Comparison of ENCODE assay signal across 22 cellular contexts in the genomic region with DNA sequence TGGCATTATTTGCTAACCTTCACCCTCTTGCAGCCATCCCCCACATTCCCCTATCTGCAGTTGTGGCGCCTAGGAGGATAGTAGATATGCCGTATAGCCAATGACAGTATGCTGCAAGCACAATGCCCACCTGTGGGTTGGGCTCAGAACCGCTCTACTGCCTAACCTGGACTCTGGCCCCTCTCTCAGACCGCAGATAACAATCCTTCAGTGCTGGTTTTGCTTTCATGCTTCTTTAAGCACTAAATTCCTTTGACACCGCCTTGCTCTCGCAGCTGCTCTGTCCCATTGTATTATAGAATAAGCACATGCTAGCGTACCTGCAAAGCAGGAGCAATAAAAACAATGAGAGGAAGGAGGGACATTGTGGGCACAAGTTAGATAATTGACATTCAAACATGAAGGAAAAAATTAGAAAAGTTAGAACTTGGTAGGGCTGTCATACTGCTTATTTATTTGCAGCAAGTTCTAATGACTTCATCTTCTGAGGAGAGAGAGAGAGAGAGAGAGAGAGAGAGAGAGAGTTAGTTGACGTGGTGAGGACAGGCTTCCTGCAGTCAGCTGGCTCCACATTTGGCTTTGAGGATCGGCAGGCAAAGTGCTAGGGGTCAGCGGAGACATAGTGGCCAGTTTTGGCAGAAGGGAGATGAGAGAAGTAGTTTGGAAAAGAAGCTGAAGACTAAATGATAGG. TPM values are rescaled to one million over a fixed set of nuclear protein-coding genes. Genes with fewer than 3 reads are reported as not detected.
DNase-seq lines count a peak whose midpoint lies in the region; ATAC-seq and TF ChIP-seq lines count a peak whose summit lies in the region.
"Had no signal": no experiment of that assay in that cellular context is flagged by ENCODE, and none has a peak within 500 bp of the region (broad histone marks: within the 10 kb centered on the region; RNA-seq: fewer than 3 reads in every experiment).

No MANE protein-coding gene starts in this region.

- no peak overlapping the region for H3K4me3 Mint-ChIP-seq in mesothelial cell of epicardium
- H3K4me3 Mint-ChIP-seq: CD4-positive, alpha-beta memory T cell; stimulated activated naive CD8-positive, alpha-beta T cell treated with anti-CD3 and anti-CD28 coated beads, Interleukin-15, Interleukin-2, amounts not matched to agents 100 ng/mL and 50 ng/mL, for 24 hours had no signal

- H3K36me3 ChIP-seq in heart right ventricle (no peaks in the 10 kb centered on the region), SK-N-SH (replicated peaks in 1 of 2; ENCODE audit: control insufficient read depth in 1 of 2, insufficient read depth in 2 of 2, low read length in 1 of 2) (no peaks in the 10 kb centered on the region)
- H3K36me3 ChIP-seq: colonic mucosa, gastroesophageal sphincter, pancreas, uterus had no signal

- no peak overlapping the region for H3K4me2 ChIP-seq in SK-N-SH

- DNase-seq in Right ventricle myocardium superior (no peak), cardiac septum (ENCODE audit: low spot score) (no peak), heart right ventricle (peak; percentile 14 to 29), mesothelial cell of epicardium (ENCODE audit: low spot score in 2 of 2, unreplicated experiment in 2 of 2) (no peak), NCI-H226 (no peak), HPDE6-E6E7 (ENCODE audit: extremely low spot score) (no peak), dorsolateral prefrontal cortex (no peak), SK-N-SH (no peak)
- DNase-seq: ACHN; activated CD4-positive, CD25-positive, alpha-beta regulatory T cell treated with anti-CD3 and anti-CD28 coated beads, Interleukin-2, amount 50 U/mL, for 72 hours; activated gamma-delta T cell treated with Interleukin-2 at 50 U/mL for 16 hours; anterior cingulate cortex; CD4-positive, alpha-beta memory T cell; colonic mucosa; NCI-H1417; NCI-H2227 treated with DMSO at 0.1 percent for 48 hours; pancreas; SHP77 treated with DMSO at 0.1 percent for 48 hours; stimulated activated CD4-positive, alpha-beta T cell treated with anti-CD3 and anti-CD28 coated beads, Interleukin-12 subunit alpha, Interleukin-12 subunit beta, amount 100 ng/mL, for 4 hours; uterus had no signal

- intact Hi-C loops in Right ventricle myocardium superior (cut with DNase I) (no loop called here), cardiac septum (cut with DNase I) (no loop called here), heart right ventricle (cut with DNase I) (no loop called here), dorsolateral prefrontal cortex (cut with DNase I) (no loop called here)

- no peak for TF ChIP-seq RAD21 in SK-N-SH (IDR thresholded peaks at IDR 0.05; ENCODE audit: low read length)

- WGBS in heart right ventricle, 2 donors = 42 to 56% methylated on average over 10 of the region's 10 CpGs
- WGBS in SK-N-SH (ENCODE audit: low lambda C conversion rate) = 81% methylated on average over 10 of the region's 10 CpGs

- H3K4me1 Mint-ChIP-seq in mesothelial cell of epicardium = peaks cover 8% of the 10 kb centered on the region

- peaks cover 13% of the 10 kb centered on the region; the same call in 1 of the 2 replicates for H4K20me1 ChIP-seq in SK-N-SH (ENCODE audit: insufficient read depth)

- no peaks in the 10 kb centered on the region for H3K27me3 Mint-ChIP-seq in mesothelial cell of epicardium (ENCODE audit: low read depth)
- H3K27me3 Mint-ChIP-seq: CD4-positive, alpha-beta memory T cell had no signal

- H3K27ac ChIP-seq in heart right ventricle (peak overlapping the region in 6 of 10 donors; percentile 32 to 74 (median 63)), dorsolateral prefrontal cortex (no peak overlapping the region), SK-N-SH (ENCODE audit: low read depth in 2 of 2, low read length in 1 of 2) (no peak overlapping the region)
- H3K27ac ChIP-seq: colonic mucosa, gastroesophageal sphincter, pancreas, uterus had no signal

- H3K4me1 ChIP-seq in heart right ventricle = peaks cover 0 to 35% (median 14%) of the 10 kb centered on the region in 9 donors
- H3K4me1 ChIP-seq in SK-N-SH (ENCODE audit: control insufficient read depth in 1 of 2, insufficient read depth in 2 of 2, low read depth in 1 of 2, low read length in 1 of 2) = peaks cover 0 to 2% of the 10 kb centered on the region in 2 experiments; a peak in 1 of 4 replicates
- H3K4me1 ChIP-seq: colonic mucosa, uterus had no signal

- ATAC-seq in Right ventricle myocardium superior (ENCODE audit: poor library complexity) = peak; percentile 85
- ATAC-seq in heart right ventricle = peak; percentile 65 to 90 (median 86)
- ATAC-seq: gastroesophageal sphincter had no signal

- POLR2A ChIA-PET in SK-N-SH (lab: Yijun Ruan, JAX) = no interaction called here

- no peak for TF ChIP-seq CTCF in heart right ventricle (IDR thresholded peaks at IDR 0.05)
- TF ChIP-seq CTCF in mesothelial cell of epicardium (IDR thresholded peaks at IDR 0.05; ENCODE audit: unreplicated experiment) = no peak
- no peak for TF ChIP-seq CTCF in dorsolateral prefrontal cortex (IDR thresholded peaks at IDR 0.05 in 54 of 56, conservative IDR thresholded peaks at IDR 0.05 in 2 of 56; ENCODE audit: low read depth in 1 of 56, partially characterized antibody in 56 of 56)
- no peak for TF ChIP-seq CTCF in SK-N-SH (IDR thresholded peaks at IDR 0.05)

- H3K9me3 ChIP-seq in heart right ventricle (peaks cover 0 to 7% (median 0%) of the 10 kb centered on the region in 11 donors), SK-N-SH (no peaks in the 10 kb centered on the region)
- H3K9me3 ChIP-seq: colonic mucosa, gastroesophageal sphincter, pancreas, uterus had no signal

- H3K9ac ChIP-seq in SK-N-SH = no peak overlapping the region

- CTCF ChIA-PET in SK-N-SH (lab: Yijun Ruan, JAX) = no interaction called here

- no peaks in the 10 kb centered on the region for H3F3A ChIP-seq in SK-N-SH (replicated peaks; ENCODE audit: insufficient read depth)

- H3K9me3 Mint-ChIP-seq in mesothelial cell of epicardium = no peaks in the 10 kb centered on the region
- H3K9me3 Mint-ChIP-seq: CD4-positive, alpha-beta memory T cell; stimulated activated naive CD8-positive, alpha-beta T cell treated with anti-CD3 and anti-CD28 coated beads, Interleukin-15, Interleukin-2, amounts not matched to agents 100 ng/mL and 50 ng/mL, for 24 hours had no signal

- H3K36me3 Mint-ChIP-seq in mesothelial cell of epicardium = peaks cover 4% of the 10 kb centered on the region
- H3K36me3 Mint-ChIP-seq: CD4-positive, alpha-beta memory T cell had no signal

- H3K4me3 ChIP-seq in heart right ventricle (peak overlapping the region in 4 of 10 donors; percentile 11 to 23 (median 16)), dorsolateral prefrontal cortex (no peak overlapping the region), SK-N-SH (ENCODE audit: low read depth in 2 of 2, low read length in 1 of 2) (no peak overlapping the region)
- H3K4me3 ChIP-seq: colonic mucosa, gastroesophageal sphincter, pancreas, uterus had no signal

- peak overlapping the region; percentile 72 for H3K27ac Mint-ChIP-seq in mesothelial cell of epicardium
- H3K27ac Mint-ChIP-seq: CD4-positive, alpha-beta memory T cell; stimulated activated naive CD8-positive, alpha-beta T cell treated with anti-CD3 and anti-CD28 coated beads, Interleukin-15, Interleukin-2, amounts not matched to agents 100 ng/mL and 50 ng/mL, for 24 hours had no signal

- TF ChIP-seq EP300 in SK-N-SH (IDR thresholded peaks at IDR 0.05; ENCODE audit: borderline replicate concordance in 1 of 2, low read depth in 1 of 2, low read length in 1 of 2) = no peak

- H3K9me2 ChIP-seq in SK-N-SH = no peaks in the 10 kb centered on the region

- H2AFZ ChIP-seq in SK-N-SH (ENCODE audit: low read depth) = no peak overlapping the region

- H3K79me2 ChIP-seq in SK-N-SH (ENCODE audit: insufficient read depth) = peaks cover 89% of the 10 kb centered on the region

- no peaks in the 10 kb centered on the region for H3K27me3 ChIP-seq in heart right ventricle
- no peaks in the 10 kb centered on the region for H3K27me3 ChIP-seq in dorsolateral prefrontal cortex
- no peaks in the 10 kb centered on the region for H3K27me3 ChIP-seq in SK-N-SH (ENCODE audit: insufficient read depth)
- H3K27me3 ChIP-seq: colonic mucosa, gastroesophageal sphincter, pancreas, uterus had no signal

TF ChIP-seq in SK-N-SH, 30 proteins besides CTCF, POLR2A, EP300 and RAD21:
- TF ChIP-seq FOXJ3 (CRISPR knock-in tag; IDR thresholded peaks at IDR 0.05) = no peak
- no peak for TF ChIP-seq JUND (IDR thresholded peaks at IDR 0.05)
- no peak for TF ChIP-seq NRF1 (IDR thresholded peaks at IDR 0.05; ENCODE audit: low read depth, low read length)

RNA-seq across cellular contexts. Expression of gene WWC2, which starts 55.8 kb away (rescaled TPM):
- 34.4 TPM for total RNA-seq in Right ventricle myocardium superior
- 38.3 TPM for total RNA-seq in cardiac septum
- total RNA-seq in heart right ventricle = 10 to 100 TPM; 25.7 to 37.4 (median 32.6) TPM
- polyA plus RNA-seq in heart right ventricle = 1 to 10 TPM; 6.0 to 7.2 TPM
- total RNA-seq in mesothelial cell of epicardium = 61.7 to 64.1 TPM (median 62.5 TPM) in 3 replicates
- 10 to 100 TPM; 18.8 to 44.7 (median 30.3) TPM for total RNA-seq in dorsolateral prefrontal cortex
- 18.4 and 19.0 TPM in 2 replicates for polyA plus RNA-seq in SK-N-SH (2012; rRNA removed)
- polyA plus RNA-seq in SK-N-SH (2012; cell fraction: cytosol; rRNA removed) = 18.1 and 19.6 TPM in 2 replicates
- 33.7 TPM in 2 replicates for polyA plus RNA-seq in SK-N-SH (2012; cell fraction: nucleus; rRNA removed)

Comparison
In these comparisons a context has a peak if more than half of its experiments do, and no peak if none do; other contexts are left out.
1. DNase-seq: peak in heart right ventricle (2 of 2); none in Right ventricle myocardium superior (single experiment), cardiac septum (single experiment), mesothelial cell of epicardium (0 of 2), NCI-H226 (single experiment), HPDE6-E6E7 (single experiment), dorsolateral prefrontal cortex (0 of 10) and SK-N-SH (single experiment).
2. H3K27ac ChIP-seq: peak in heart right ventricle (6 of 10); none in dorsolateral prefrontal cortex (0 of 59) and SK-N-SH (0 of 2).